Comparison of ENCODE assay signal across 33 cellular contexts in the genomic region with DNA sequence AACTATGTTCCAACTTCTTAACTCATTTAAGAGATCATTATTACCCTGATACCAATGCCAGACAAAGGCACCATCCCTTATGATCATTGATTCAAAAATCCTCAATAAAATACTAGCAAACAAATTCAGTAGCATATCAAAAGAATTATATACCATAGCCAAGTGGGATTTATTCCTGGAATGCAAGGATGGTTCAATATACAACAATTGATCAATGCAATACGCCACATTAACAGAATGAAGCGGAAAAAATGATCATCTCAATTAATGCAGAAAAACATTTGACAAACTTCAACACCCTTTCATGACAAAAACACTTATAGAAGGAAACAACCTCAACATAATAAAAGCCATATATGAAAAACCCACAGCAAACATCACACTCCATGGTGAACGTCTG. TPM values are rescaled to one million over a fixed set of nuclear protein-coding genes. Genes with fewer than 3 reads are reported as not detected.
"Had no signal": no experiment of that assay in that cellular context is flagged by ENCODE, and none has a peak within 500 bp of the region (broad histone marks: within the 10 kb centered on the region; RNA-seq: fewer than 3 reads in every experiment).

No MANE protein-coding gene starts in this region.

- H3K4me3 ChIP-seq: MG63, PC-9, SJSA1 had no signal

- H3K27me3 ChIP-seq: MG63, SJSA1 had no signal

- H3K36me3 ChIP-seq: MG63, SJSA1 had no signal

- H3K9ac ChIP-seq: SK-N-SH had no signal

- DNase-seq: MG63, NCI-H1048, NCI-H1092 treated with DMSO at 0.1 percent for 48 hours, NCI-H1105 treated with DMSO at 0.1 percent for 48 hours, NCI-H1417, NCI-H1436, NCI-H146, NCI-H1694, NCI-H187, NCI-H1930, NCI-H2029 treated with DMSO at 0.1 percent for 48 hours, NCI-H2081 treated with DMSO at 0.1 percent for 48 hours, NCI-H2171 treated with DMSO at 0.1 percent for 48 hours, NCI-H2227 treated with DMSO at 0.1 percent for 48 hours, NCI-H446 treated with DMSO at 0.1 percent for 48 hours, NCI-H510A, NCI-H524, NCI-H69, NCI-H748 treated with DMSO at 0.1 percent for 48 hours, NCI-H82, PC-9, Right ventricle myocardium superior, RPMI8226, SHP77 treated with DMSO at 0.1 percent for 48 hours, SK-N-SH, SW 1271, T-helper 1 cell, T-helper 2 cell had no signal

- ATAC-seq: Panc1 had no signal

- H3K4me2 ChIP-seq: PC-9, SK-N-SH had no signal

- H3K9me3 ChIP-seq: SK-N-SH had no signal

- H2AFZ ChIP-seq: PC-9 had no signal

- H3K27ac ChIP-seq: PC-9, SJSA1 had no signal

- H3K27ac Mint-ChIP-seq: T-helper 1 cell treated with Interleukin-12 subunit alpha and Interleukin-12 subunit beta and Interleukin-4 antibody, amounts not matched to agents 30 μg/mL and 1 μg/mL, for 36 hours had no signal

- H3K4me3 Mint-ChIP-seq: T-helper 1 cell treated with Interleukin-12 subunit alpha and Interleukin-12 subunit beta and Interleukin-4 antibody, amounts not matched to agents 30 μg/mL and 1 μg/mL, for 36 hours had no signal

RNA-seq across cellular contexts. Expression of a gene that starts 4.7 kb away (rescaled TPM):
- total RNA-seq: M059J, OCI-LY7, PC-9, Right ventricle myocardium superior, SJSA1 had no signal
- polyA plus RNA-seq: SK-N-SH had no signal

RNA-seq across cellular contexts. Expression of a gene that starts 39.4 kb away (rescaled TPM):
- total RNA-seq: OCI-LY7, PC-9, Right ventricle myocardium superior, SJSA1 had no signal
- polyA plus RNA-seq: SK-N-SH had no signal
